23 cellular contexts compared by ENCODE assay signal in genomic region chrX:136597356-136597755, GRCh38. TPM values are rescaled to one million over a fixed set of nuclear protein-coding genes. Genes with fewer than 3 reads are reported as not detected.
"Had no signal": no experiment of that assay in that cellular context is flagged by ENCODE, and none has a peak within 500 bp of the region (broad histone marks: within the 10 kb centered on the region; RNA-seq: fewer than 3 reads in every experiment).

No MANE protein-coding gene starts in this region.

- H3K36me3 ChIP-seq: Peyer's patch, SJCRH30 had no signal

- H3K9ac ChIP-seq: SK-N-SH had no signal

- H3K4me1 ChIP-seq: Peyer's patch, SJCRH30 had no signal

- H3K4me2 ChIP-seq: SK-N-SH had no signal

- H3K4me3 Mint-ChIP-seq: activated CD8-positive, alpha-beta memory T cell treated with anti-CD3 and anti-CD28 coated beads, Interleukin-2, amount 10 ng/mL, durations not matched to agents 7 days and 5 days; activated naive CD8-positive, alpha-beta T cell; brain; central memory CD8-positive, alpha-beta T cell had no signal

- DNase-seq: activated CD4-positive, CD25-positive, alpha-beta regulatory T cell; activated CD8-positive, alpha-beta memory T cell treated with anti-CD3 and anti-CD28 coated beads, Interleukin-2, amount 10 ng/mL, durations not matched to agents 7 days and 5 days; activated gamma-delta T cell treated with Interleukin-2 at 50 U/mL for 16 hours; amygdala; Karpas-422; MM.1S; NCI-H1105; NCI-H1436; NCI-H1694 treated with DMSO at 0.1 percent for 48 hours; NCI-H2029 treated with DMSO at 0.1 percent for 48 hours; NCI-H524; Peyer's patch; Right ventricle myocardium superior; SJCRH30; SK-N-SH; T-helper 2 cell; T1000 had no signal

- H3K27me3 ChIP-seq: Peyer's patch, SJCRH30 had no signal

- H3K9me3 Mint-ChIP-seq: central memory CD8-positive, alpha-beta T cell had no signal

- H3K27ac Mint-ChIP-seq: activated CD8-positive, alpha-beta memory T cell treated with anti-CD3 and anti-CD28 coated beads, Interleukin-2, amount 10 ng/mL, durations not matched to agents 7 days and 5 days; activated naive CD8-positive, alpha-beta T cell; brain had no signal

- H3K27me3 Mint-ChIP-seq: activated CD8-positive, alpha-beta memory T cell treated with anti-CD3 and anti-CD28 coated beads, Interleukin-2, amount 10 ng/mL, durations not matched to agents 7 days and 5 days; activated naive CD8-positive, alpha-beta T cell; central memory CD8-positive, alpha-beta T cell had no signal

- ATAC-seq: activated CD8-positive, alpha-beta memory T cell treated with anti-CD3 and anti-CD28 coated beads, Interleukin-2, amount 10 ng/mL, durations not matched to agents 7 days and 5 days had no signal

- H3K9me3 ChIP-seq: Peyer's patch, SJCRH30, SK-N-SH had no signal

- H3K27ac ChIP-seq: Peyer's patch, RWPE1, SJCRH30, VCaP had no signal

- H3K4me1 Mint-ChIP-seq: brain had no signal

- H3K4me3 ChIP-seq: Peyer's patch, SJCRH30 had no signal

- H3K36me3 Mint-ChIP-seq: activated naive CD8-positive, alpha-beta T cell; brain had no signal

RNA-seq across cellular contexts. Expression of gene CD40LG, which starts 50.6 kb away (rescaled TPM):
- total RNA-seq: astrocyte, Right ventricle myocardium superior, SJCRH30 had no signal
- polyA plus RNA-seq: SK-N-SH had no signal
